ENCODE assay signal across 20 cellular contexts in the genomic region with DNA sequence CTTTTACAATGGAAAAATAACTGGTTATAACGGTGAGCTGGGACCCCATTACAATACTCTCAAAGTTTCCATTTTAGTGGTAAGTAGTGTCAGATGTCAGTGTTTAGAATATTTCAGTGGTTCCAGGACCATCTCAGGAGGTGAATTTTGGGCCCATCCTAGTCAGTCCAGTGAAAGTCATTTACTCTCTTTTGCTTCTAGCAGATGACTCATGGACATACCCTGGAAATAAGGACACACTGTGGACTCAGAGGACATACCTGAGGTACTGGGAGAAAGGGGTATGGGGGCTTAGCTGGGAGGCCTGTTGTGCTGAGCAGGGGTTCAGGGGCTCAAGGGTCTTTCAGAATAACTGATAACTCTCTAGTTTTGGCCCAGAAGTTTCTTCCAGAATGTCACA. TPM values are rescaled to one million over a fixed set of nuclear protein-coding genes. Genes with fewer than 3 reads are reported as not detected.
DNase-seq lines count a peak whose midpoint lies in the region; ATAC-seq and TF ChIP-seq lines count a peak whose summit lies in the region.
"Had no signal": no experiment of that assay in that cellular context is flagged by ENCODE, and none has a peak within 500 bp of the region (broad histone marks: within the 10 kb centered on the region; RNA-seq: fewer than 3 reads in every experiment).

No MANE protein-coding gene starts in this region.

- no peak for TF ChIP-seq CTCF in CD8-positive, alpha-beta T cell (IDR thresholded peaks at IDR 0.05)
- TF ChIP-seq CTCF in natural killer cell (IDR thresholded peaks at IDR 0.05) = no peak

- CTCF ChIA-PET in activated CD4-positive, alpha-beta T cell treated with anti-CD3 and anti-CD28 coated beads for 36 hours (lab: Charles Lee) = interaction anchor here (0.6 to 2.7 kb wide), 7 partner anchors 8 to 450 kb away, joined by 3 to 16 read pairs (median 6); partner anchors contain the start of genes GIMAP1 and GIMAP2
- CTCF ChIA-PET in CD8-positive, alpha-beta T cell (lab: Charles Lee) = interaction anchor here (0.8 to 5.6 kb wide), 19 partner anchors 13 to 191 kb away, joined by 3 to 74 read pairs (median 4); partner anchors contain the start of genes GIMAP1, GIMAP6 and GIMAP8

- peaks cover 73% of the 10 kb centered on the region for H3K4me1 Mint-ChIP-seq in activated CD4-positive, alpha-beta T cell treated with anti-CD3 and anti-CD28 coated beads for 36 hours
- H3K4me1 Mint-ChIP-seq in CD8-positive, alpha-beta T cell (ENCODE audit: low read depth) = peaks cover 78% of the 10 kb centered on the region
- peaks cover 59% of the 10 kb centered on the region for H3K4me1 Mint-ChIP-seq in activated naive CD8-positive, alpha-beta T cell treated with anti-CD3 and anti-CD28 coated beads, Interleukin-2, amount 10 ng/mL, durations not matched to agents 7 days and 5 days
- H3K4me1 Mint-ChIP-seq in natural killer cell = peaks cover 65 to 74% of the 10 kb centered on the region in 2 donors

- H3K27ac ChIP-seq in CD8-positive, alpha-beta T cell (ENCODE audit: low read depth, low read length) = peak overlapping the region; percentile 74
- H3K27ac ChIP-seq: ascending aorta, KMS-11 had no signal

- POLR2A ChIA-PET in activated CD4-positive, alpha-beta T cell treated with anti-CD3 and anti-CD28 coated beads for 36 hours (lab: Charles Lee) = interaction anchor here (0.9 to 1.8 kb wide), 2 partner anchors 178 to 189 kb away, joined by 3 to 4 read pairs; no protein-coding TSS in a partner anchor
- POLR2A ChIA-PET in CD8-positive, alpha-beta T cell (lab: Charles Lee) = interaction anchor here (1.2 to 14.1 kb wide), 23 partner anchors 10 to 452 kb away, joined by 3 to 300 read pairs (median 11); partner anchors contain the start of genes GIMAP1, GIMAP2, GIMAP5 and GIMAP6
- POLR2A ChIA-PET in activated naive CD8-positive, alpha-beta T cell treated with anti-CD3 and anti-CD28 coated beads, Interleukin-2, amount 10 ng/mL, durations not matched to agents 7 days and 5 days (lab: Charles Lee) = interaction anchor here (0.7 to 7.3 kb wide), 17 partner anchors 21 to 189 kb away, joined by 3 to 103 read pairs (median 11); partner anchors contain the start of genes GIMAP1, GIMAP2, GIMAP6 and GIMAP7

- no peaks in the 10 kb centered on the region for H3K27me3 ChIP-seq in CD8-positive, alpha-beta T cell (ENCODE audit: insufficient read depth, low read length)
- H3K27me3 ChIP-seq: ascending aorta, tibial nerve had no signal

- peaks cover 21% of the 10 kb centered on the region for H3K36me3 ChIP-seq in CD8-positive, alpha-beta T cell (ENCODE audit: insufficient read depth, low read length)

- H3K27ac Mint-ChIP-seq in activated CD4-positive, alpha-beta T cell treated with anti-CD3 and anti-CD28 coated beads for 36 hours = peak overlapping the region; percentile 99
- peak overlapping the region; percentile 98 for H3K27ac Mint-ChIP-seq in CD8-positive, alpha-beta T cell
- H3K27ac Mint-ChIP-seq in activated naive CD8-positive, alpha-beta T cell treated with anti-CD3 and anti-CD28 coated beads, Interleukin-2, amount 10 ng/mL, durations not matched to agents 7 days and 5 days = peak overlapping the region; percentile 96
- peak overlapping the region; percentile 90 to 95 for H3K27ac Mint-ChIP-seq in natural killer cell
- H3K27ac Mint-ChIP-seq: stimulated activated memory B cell treated with anti-CD40 and anti-IgM and Interleukin-4, amounts not matched to agents 10 μg/mL and 1 μg/mL and 100 μg/mL, for 72 hours had no signal

- no peaks in the 10 kb centered on the region for H3K27me3 Mint-ChIP-seq in activated CD4-positive, alpha-beta T cell treated with anti-CD3 and anti-CD28 coated beads for 36 hours
- H3K27me3 Mint-ChIP-seq in CD8-positive, alpha-beta T cell (ENCODE audit: low read depth) = no peaks in the 10 kb centered on the region
- H3K27me3 Mint-ChIP-seq in activated naive CD8-positive, alpha-beta T cell treated with anti-CD3 and anti-CD28 coated beads, Interleukin-2, amount 10 ng/mL, durations not matched to agents 7 days and 5 days = no peaks in the 10 kb centered on the region
- no peaks in the 10 kb centered on the region for H3K27me3 Mint-ChIP-seq in natural killer cell (ENCODE audit: low read depth in 2 of 2)

- peak; percentile 40 for ATAC-seq in activated CD4-positive, alpha-beta T cell treated with anti-CD3 and anti-CD28 coated beads for 36 hours
- no peak for ATAC-seq in CD8-positive, alpha-beta T cell
- ATAC-seq in activated naive CD8-positive, alpha-beta T cell treated with anti-CD3 and anti-CD28 coated beads, Interleukin-2, amount 10 ng/mL, durations not matched to agents 7 days and 5 days (ENCODE audit: low read depth) = no peak
- ATAC-seq in natural killer cell (no peak), GM21381 (IDR thresholded peaks at IDR 0.05; ENCODE audit: unreplicated experiment) (no peak)
- ATAC-seq: stimulated activated memory B cell treated with anti-CD40 and anti-IgM and Interleukin-4, amounts not matched to agents 10 μg/mL and 1 μg/mL and 100 μg/mL, for 72 hours had no signal

- peak overlapping the region; percentile 88 for H3K4me3 ChIP-seq in CD8-positive, alpha-beta T cell (ENCODE audit: low read depth, low read length)

- intact Hi-C loops in activated CD4-positive, alpha-beta T cell treated with anti-CD3 and anti-CD28 coated beads for 36 hours (cut with DNase I, micrococcal nuclease) = loop anchor here (2.0 to 10.0 kb wide), 7 partner anchors 66 to 778 kb away; partner anchors contain the start of genes FASTK (in 1 of the 2), GIMAP5 (in 1 of the 2), GIMAP6 (in 1 of the 2) and GIMAP8 (in 1 of the 2)
- intact Hi-C loops in CD8-positive, alpha-beta T cell (cut with DNase I, micrococcal nuclease) = loop anchor here (5.0 kb wide), 4 partner anchors 49 to 171 kb away; partner anchors contain the start of genes GIMAP2 (in 1 of the 2), GIMAP5 (in 1 of the 2) and GIMAP6 (in 1 of the 2)
- intact Hi-C loops in natural killer cell (cut with micrococcal nuclease) = loop anchor here (2.0 to 5.0 kb wide), 4 partner anchors 52 to 191 kb away; partner anchors contain the start of genes GIMAP5, GIMAP6 and GIMAP7

- H3K9me3 Mint-ChIP-seq in activated CD4-positive, alpha-beta T cell treated with anti-CD3 and anti-CD28 coated beads for 36 hours (ENCODE audit: low read depth) = peaks cover 9% of the 10 kb centered on the region
- peaks cover 5% of the 10 kb centered on the region for H3K9me3 Mint-ChIP-seq in CD8-positive, alpha-beta T cell
- peaks cover 6% of the 10 kb centered on the region for H3K9me3 Mint-ChIP-seq in activated naive CD8-positive, alpha-beta T cell treated with anti-CD3 and anti-CD28 coated beads, Interleukin-2, amount 10 ng/mL, durations not matched to agents 7 days and 5 days
- peaks cover 4 to 11% of the 10 kb centered on the region in 2 donors for H3K9me3 Mint-ChIP-seq in natural killer cell
- H3K9me3 Mint-ChIP-seq: stimulated activated memory B cell treated with anti-CD40 and anti-IgM and Interleukin-4, amounts not matched to agents 10 μg/mL and 1 μg/mL and 100 μg/mL, for 72 hours had no signal

- H3K4me3 Mint-ChIP-seq in activated CD4-positive, alpha-beta T cell treated with anti-CD3 and anti-CD28 coated beads for 36 hours = peak overlapping the region; percentile 89
- H3K4me3 Mint-ChIP-seq in CD8-positive, alpha-beta T cell = peak overlapping the region; percentile 97
- H3K4me3 Mint-ChIP-seq in activated naive CD8-positive, alpha-beta T cell treated with anti-CD3 and anti-CD28 coated beads, Interleukin-2, amount 10 ng/mL, durations not matched to agents 7 days and 5 days = peak overlapping the region; percentile 94
- H3K4me3 Mint-ChIP-seq in natural killer cell = peak overlapping the region; percentile 96
- H3K4me3 Mint-ChIP-seq: stimulated activated memory B cell treated with anti-CD40 and anti-IgM and Interleukin-4, amounts not matched to agents 10 μg/mL and 1 μg/mL and 100 μg/mL, for 72 hours had no signal

- no peak for DNase-seq in activated CD4-positive, alpha-beta T cell treated with anti-CD3 and anti-CD28 coated beads for 36 hours
- no peak for DNase-seq in activated CD4-positive, alpha-beta T cell treated with anti-CD3 and anti-CD28 coated beads, Interleukin-2, amount 50 U/mL, for 4 hours
- DNase-seq in CD8-positive, alpha-beta T cell = no peak
- DNase-seq in activated naive CD8-positive, alpha-beta T cell treated with anti-CD3 and anti-CD28 coated beads, Interleukin-2, amount 10 ng/mL, durations not matched to agents 7 days and 5 days = no peak
- DNase-seq in natural killer cell (no peak), C1 segment of cervical spinal cord (lab: John Stamatoyannopoulos, UW) (no peak), NCI-H524 (lab: John Stamatoyannopoulos, UW) (no peak)
- DNase-seq: activated CD4-positive, CD25-positive, alpha-beta regulatory T cell treated with anti-CD3 and anti-CD28 coated beads, Interleukin-2, amount 50 U/mL, for 72 hours; hippocampal formation; NCI-H2171 treated with DMSO at 0.1 percent for 48 hours; NCI-H748 treated with DMSO at 0.1 percent for 48 hours; retina had no signal

- peaks cover 75% of the 10 kb centered on the region for H3K4me1 ChIP-seq in CD8-positive, alpha-beta T cell (ENCODE audit: insufficient read depth, low read length)
- H3K4me1 ChIP-seq: ascending aorta, tibial nerve had no signal

- peaks cover 11% of the 10 kb centered on the region for H3K9me3 ChIP-seq in CD8-positive, alpha-beta T cell (ENCODE audit: low read length)
- H3K9me3 ChIP-seq: ascending aorta had no signal

- H3K36me3 Mint-ChIP-seq in activated CD4-positive, alpha-beta T cell treated with anti-CD3 and anti-CD28 coated beads for 36 hours (ENCODE audit: low read depth) = peaks cover 38% of the 10 kb centered on the region
- peaks cover 47% of the 10 kb centered on the region for H3K36me3 Mint-ChIP-seq in CD8-positive, alpha-beta T cell
- H3K36me3 Mint-ChIP-seq in activated naive CD8-positive, alpha-beta T cell treated with anti-CD3 and anti-CD28 coated beads, Interleukin-2, amount 10 ng/mL, durations not matched to agents 7 days and 5 days = peaks cover 47% of the 10 kb centered on the region
- peaks cover 48% of the 10 kb centered on the region for H3K36me3 Mint-ChIP-seq in natural killer cell
- H3K36me3 Mint-ChIP-seq: stimulated activated memory B cell treated with anti-CD40 and anti-IgM and Interleukin-4, amounts not matched to agents 10 μg/mL and 1 μg/mL and 100 μg/mL, for 72 hours had no signal

RNA-seq across cellular contexts. Expression of gene GIMAP4, which starts 0.6 kb away (rescaled TPM):
- 100 to 1,000 TPM; 109 to 135 TPM for total RNA-seq in activated CD4-positive, alpha-beta T cell treated with anti-CD3 and anti-CD28 coated beads for 36 hours
- 10 to 100 TPM; 11.8 to 13.8 TPM for total RNA-seq in CD8-positive, alpha-beta T cell
- 100 to 1,000 TPM; 285 to 288 TPM for total RNA-seq in activated naive CD8-positive, alpha-beta T cell treated with anti-CD3 and anti-CD28 coated beads, Interleukin-2, amount 10 ng/mL, durations not matched to agents 7 days and 5 days
- total RNA-seq in natural killer cell = 100 to 1,000 TPM; 105 to 215 (median 124) TPM
- total RNA-seq: HT-29, SK-MEL-5 had no signal

RNA-seq across cellular contexts. Expression of gene GIMAP7, which starts 51.9 kb away (rescaled TPM):
- 10 to 100 TPM; 34.5 to 36.9 TPM for total RNA-seq in activated CD4-positive, alpha-beta T cell treated with anti-CD3 and anti-CD28 coated beads for 36 hours
- 10 to 100 TPM; 21.2 to 29.7 TPM for total RNA-seq in CD8-positive, alpha-beta T cell
- total RNA-seq in activated naive CD8-positive, alpha-beta T cell treated with anti-CD3 and anti-CD28 coated beads, Interleukin-2, amount 10 ng/mL, durations not matched to agents 7 days and 5 days = 100 to 1,000 TPM; 203 to 212 TPM
- total RNA-seq in natural killer cell = 100 to 1,000 TPM in 1 of 3 donors, 10 to 100 TPM in 2; 66.3 to 100 (median 67.6) TPM
- total RNA-seq: HT-29, kidney epithelial cell, SK-MEL-5 had no signal

Comparison
In these comparisons a context has a peak if more than half of its experiments do, and no peak if none do; other contexts are left out.
1. RNA of gene GIMAP4, which starts 0.6 kb away (total RNA-seq): 285 to 288 TPM in activated naive CD8-positive, alpha-beta T cell treated with anti-CD3 and anti-CD28 coated beads, Interleukin-2, amount 10 ng/mL, durations not matched to agents 7 days and 5 days, 109 to 135 TPM in activated CD4-positive, alpha-beta T cell treated with anti-CD3 and anti-CD28 coated beads for 36 hours and 105 to 215 TPM in natural killer cell; 11.8 to 13.8 TPM in CD8-positive, alpha-beta T cell; every median in the first group is over 4 times any median in the second.
2. Peak in every context shown above with its lines, with median percentiles within 50 percentile points of each other: H3K27ac Mint-ChIP-seq and H3K4me3 Mint-ChIP-seq.